ENCODE assay signal across 15 cellular contexts in the genomic region with DNA sequence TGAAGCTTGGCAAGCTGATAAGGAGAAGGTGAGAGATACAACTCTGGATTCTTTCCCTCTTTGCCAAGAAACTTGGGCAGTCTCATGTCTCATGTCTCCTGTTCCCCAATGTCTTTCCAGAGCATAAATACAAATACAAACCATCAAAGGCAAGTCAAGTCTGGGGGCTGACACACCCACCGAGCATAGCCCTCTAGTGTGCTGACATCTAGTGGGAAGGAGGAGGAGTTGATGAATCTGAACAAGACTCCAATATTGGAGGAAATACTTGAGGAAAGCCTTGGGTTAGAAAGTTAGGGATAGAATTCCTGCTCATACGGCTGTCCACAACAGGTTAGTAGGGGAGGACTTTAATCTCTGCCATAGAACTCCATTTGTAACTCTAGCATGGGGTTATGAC. TPM values are rescaled to one million over a fixed set of nuclear protein-coding genes. Genes with fewer than 3 reads are reported as not detected.
DNase-seq lines count a peak whose midpoint lies in the region; ATAC-seq and TF ChIP-seq lines count a peak whose summit lies in the region.
"Had no signal": no experiment of that assay in that cellular context is flagged by ENCODE, and none has a peak within 500 bp of the region (broad histone marks: within the 10 kb centered on the region; RNA-seq: fewer than 3 reads in every experiment).

No MANE protein-coding gene starts in this region.

- no peak overlapping the region for H2AFZ ChIP-seq in OCI-LY7 (ENCODE audit: low read length)

- H3K9me3 ChIP-seq in AG04450 (ENCODE audit: control insufficient read depth, insufficient read depth, low read length), result no peaks in the 10 kb centered on the region
- no peaks in the 10 kb centered on the region for H3K9me3 ChIP-seq in OCI-LY7 (ENCODE audit: low read length)
- H3K9me3 ChIP-seq in esophagus muscularis mucosa, result no peaks in the 10 kb centered on the region
- H3K9me3 ChIP-seq: mucosa of descending colon had no signal

- intact Hi-C loops in OCI-LY7 (cut with micrococcal nuclease; ENCODE audit: unreplicated experiment) (no loop called here), esophagus muscularis mucosa (cut with DNase I) (no loop called here)

- H3K79me2 ChIP-seq in OCI-LY7 (ENCODE audit: insufficient read depth, low read depth, low read length), result no peaks in the 10 kb centered on the region

- H3K9me2 ChIP-seq in OCI-LY7 (ENCODE audit: insufficient read depth, low read length), result no peaks in the 10 kb centered on the region

- CTCF ChIA-PET in AG04450 (lab: Charles Lee), result interaction anchor here (1.1 to 2.3 kb wide), 3 partner anchors 13 to 100 kb away, joined by 3 to 9 read pairs (median 5); a partner anchor contains a TSS
- CTCF ChIA-PET in OCI-LY7 (lab: Charles Lee; ENCODE audit: unreplicated experiment), result no interaction called here

- no peak overlapping the region for H3K4me2 ChIP-seq in OCI-LY7 (ENCODE audit: low read length)

- TF ChIP-seq POLR2A in esophagus muscularis mucosa (IDR thresholded peaks at IDR 0.05; ENCODE audit: low read depth), result no peak

- 0 out of 2 replicates have a peak, but pooled peaks have one; percentile 4 for TF ChIP-seq CTCF in AG04450 (IDR thresholded peaks at IDR 0.05; ENCODE audit: low read depth, low read length)
- TF ChIP-seq CTCF in GM12864 (IDR thresholded peaks at IDR 0.05; ENCODE audit: low read depth, low read length, missing control alignments), result peak; percentile 33
- TF ChIP-seq CTCF in OCI-LY7 (conservative IDR thresholded peaks at IDR 0.05; ENCODE audit: low read length), result peak; percentile 64
- TF ChIP-seq CTCF in esophagus muscularis mucosa (IDR thresholded peaks at IDR 0.05), result no peak

- H3K27me3 ChIP-seq in AG04450 (ENCODE audit: control insufficient read depth, insufficient read depth, low read length), result no peaks in the 10 kb centered on the region
- no peaks in the 10 kb centered on the region for H3K27me3 ChIP-seq in esophagus muscularis mucosa

- no peaks in the 10 kb centered on the region for H3K4me1 ChIP-seq in OCI-LY7 (ENCODE audit: insufficient read depth, low read length, poor library complexity, severe bottlenecking)
- no peaks in the 10 kb centered on the region for H3K4me1 ChIP-seq in esophagus muscularis mucosa

- BruUV-seq in OCI-LY7 (replicated peaks; lab: Mats Ljungman, UMichigan), result no TSS peak

- WGBS in esophagus muscularis mucosa, result 81% methylated on average over 2 of the region's 2 CpGs

- DNase-seq in AG04450 (ENCODE audit: low read depth, low spot score) (no peak), GM12864 (ENCODE audit: low read depth) (no peak), OCI-LY7 (ENCODE audit: low spot score) (peak; percentile 5), esophagus muscularis mucosa (ENCODE audit: extremely low spot score) (peak; percentile 39), NCI-H187 (lab: John Stamatoyannopoulos, UW) (no peak)
- DNase-seq in activated CD4-positive, alpha-beta T cell treated with anti-CD3 and anti-CD28 coated beads, Interleukin-2, amount 50 U/mL, for 48 hours, result no peak
- DNase-seq: activated naive CD4-positive, alpha-beta T cell treated with anti-CD3 and anti-CD28 coated beads, Interleukin-2, amount 50 U/mL, for 16 hours; CD8-positive, alpha-beta memory T cell; mucosa of descending colon; NCI-H187 treated with DMSO at 0.1 percent for 48 hours; stimulated activated CD4-positive, alpha-beta T cell treated with anti-CD3 and anti-CD28 coated beads, Interleukin-4, amount 100 ng/mL, for 24 hours had no signal

- no peak for TF ChIP-seq EP300 in esophagus muscularis mucosa (IDR thresholded peaks at IDR 0.05)

- no peaks in the 10 kb centered on the region for H3K36me3 ChIP-seq in OCI-LY7 (ENCODE audit: insufficient read depth, low read length)
- peaks cover 0 to 40% (median 31%) of the 10 kb centered on the region in 4 donors for H3K36me3 ChIP-seq in esophagus muscularis mucosa

- no peaks in the 10 kb centered on the region for H4K20me1 ChIP-seq in OCI-LY7 (ENCODE audit: insufficient read depth, low read length)

- H3K27ac ChIP-seq in AG04450 (ENCODE audit: low read depth, low read length) (no peak overlapping the region), OCI-LY7 (ENCODE audit: low read depth, low read length, poor library complexity, severe bottlenecking) (no peak overlapping the region), esophagus muscularis mucosa (replicated peaks in 1 of 4) (no peak overlapping the region)

- ATAC-seq in HG02973 (IDR thresholded peaks at IDR 0.05; ENCODE audit: unreplicated experiment) (no peak), GM21723 (IDR thresholded peaks at IDR 0.05; ENCODE audit: unreplicated experiment) (no peak)
- ATAC-seq: mucosa of descending colon had no signal

- POLR2A ChIA-PET in AG04450 (lab: Yijun Ruan, JAX) (no interaction called here), OCI-LY7 (lab: Charles Lee) (interaction anchor here (0.5 to 1.1 kb wide), 2 partner anchors 11 to 64 kb away, joined by 3 to 5 read pairs; no protein-coding TSS in a partner anchor)

- H3K4me3 ChIP-seq in AG04450 (ENCODE audit: low read depth, low read length) (no peak overlapping the region), GM12864 (ENCODE audit: low read depth, low read length) (no peak overlapping the region), OCI-LY7 (ENCODE audit: low read depth, low read length, poor library complexity, severe bottlenecking) (no peak overlapping the region), esophagus muscularis mucosa (no peak overlapping the region)
- H3K4me3 ChIP-seq: mucosa of descending colon had no signal

RNA-seq across cellular contexts. Expression of a gene that starts 8.6 kb away (rescaled TPM):
- polyA plus RNA-seq in AG04450 (2011; rRNA removed), result not detected in 2 replicates
- not detected in 2 replicates for polyA minus RNA-seq in AG04450 (2011; rRNA and poly(A)+ RNA removed)
- total RNA-seq in OCI-LY7 (2014; rRNA removed; shearing (Covaris generic)), result not detected in 2 replicates
- total RNA-seq in OCI-LY7 (2022) (not detected in 2 replicates), esophagus muscularis mucosa (not detected)
- total RNA-seq: CD8-positive, alpha-beta memory T cell; H4; mucosa of descending colon; pulmonary artery endothelial cell had no signal
- polyA plus RNA-seq: CD8-positive, alpha-beta memory T cell had no signal

Comparison
In these comparisons a context has a peak if more than half of its experiments do, and no peak if none do; other contexts are left out.
1. DNase-seq: peak in OCI-LY7 (single experiment) and esophagus muscularis mucosa (single experiment); none in AG04450 (single experiment), GM12864 (single experiment), NCI-H187 (0 of 2) and activated CD4-positive, alpha-beta T cell treated with anti-CD3 and anti-CD28 coated beads, Interleukin-2, amount 50 U/mL, for 48 hours (0 of 2).
2. CTCF ChIP-seq: peak in AG04450 (single experiment), GM12864 (single experiment) and OCI-LY7 (single experiment); none in esophagus muscularis mucosa (0 of 3).